In the genomic region with DNA sequence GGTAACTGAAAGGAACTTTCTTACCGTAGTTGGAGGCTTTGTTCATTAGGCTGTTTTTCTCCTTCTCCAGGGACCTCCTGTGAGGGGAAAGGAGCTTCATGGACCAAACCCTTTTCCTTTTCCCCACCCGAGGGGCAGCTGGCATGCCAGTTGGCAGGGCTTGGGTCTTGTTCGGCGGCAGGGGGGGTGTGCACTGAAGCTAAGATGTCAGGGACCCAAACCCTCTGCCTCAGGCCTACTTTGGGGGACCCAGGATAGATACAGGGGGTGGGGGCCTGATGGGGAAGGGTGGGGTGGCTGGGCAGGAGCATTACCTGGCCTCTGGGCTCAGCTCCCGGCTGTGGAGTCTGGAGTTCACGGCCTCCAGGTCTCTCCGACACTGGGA, we compare ENCODE assay signal across 14 cellular contexts.
"Had no signal": no experiment of that assay in that cellular context is flagged by ENCODE, and none has a peak within 500 bp of the region (broad histone marks: within the 10 kb centered on the region; RNA-seq: fewer than 3 reads in every experiment).

No MANE protein-coding gene starts in this region.

- H3K9me3 Mint-ChIP-seq: activated CD4-positive, alpha-beta memory T cell treated with anti-CD3 and anti-CD28 coated beads, Interleukin-2, amount 10 ng/mL, durations not matched to agents 7 days and 5 days; activated naive CD4-positive, alpha-beta T cell treated with anti-CD3 and anti-CD28 coated beads, Interleukin-2, amount 50 U/mL, for 24 hours; immature natural killer cell; stimulated activated naive CD8-positive, alpha-beta T cell treated with anti-CD3 and anti-CD28 coated beads, Interleukin-15, Interleukin-2, amounts not matched to agents 100 ng/mL and 50 ng/mL, for 24 hours; WTC11 had no signal

- H3K4me1 ChIP-seq: ascending aorta, breast epithelium had no signal

- H3K36me3 ChIP-seq: breast epithelium had no signal

- H3K4me3 ChIP-seq: ascending aorta, breast epithelium, esophagus squamous epithelium, left ventricle myocardium inferior, tibial nerve had no signal

- H3K4me3 Mint-ChIP-seq: activated CD4-positive, alpha-beta memory T cell treated with anti-CD3 and anti-CD28 coated beads, Interleukin-2, amount 10 ng/mL, durations not matched to agents 7 days and 5 days; activated CD4-positive, alpha-beta T cell treated with anti-CD3 and anti-CD28 coated beads for 36 hours; activated naive CD4-positive, alpha-beta T cell treated with anti-CD3 and anti-CD28 coated beads, Interleukin-2, amount 50 U/mL, for 24 hours; immature natural killer cell; stimulated activated naive CD8-positive, alpha-beta T cell treated with anti-CD3 and anti-CD28 coated beads, Interleukin-15, Interleukin-2, amounts not matched to agents 100 ng/mL and 50 ng/mL, for 24 hours; WTC11 had no signal

- H3K27me3 ChIP-seq: ascending aorta, breast epithelium, esophagus squamous epithelium, neutrophil, tibial nerve had no signal

- DNase-seq: cerebellar nuclear complex, cortex of kidney, esophagus squamous epithelium had no signal

- H3K9me3 ChIP-seq: ascending aorta, breast epithelium, esophagus squamous epithelium, left ventricle myocardium inferior, neutrophil, tibial nerve had no signal

- H3K27ac Mint-ChIP-seq: activated CD4-positive, alpha-beta memory T cell treated with anti-CD3 and anti-CD28 coated beads, Interleukin-2, amount 10 ng/mL, durations not matched to agents 7 days and 5 days; activated CD4-positive, alpha-beta T cell treated with anti-CD3 and anti-CD28 coated beads for 36 hours; activated naive CD4-positive, alpha-beta T cell treated with anti-CD3 and anti-CD28 coated beads, Interleukin-2, amount 50 U/mL, for 24 hours; stimulated activated naive CD8-positive, alpha-beta T cell treated with anti-CD3 and anti-CD28 coated beads, Interleukin-15, Interleukin-2, amounts not matched to agents 100 ng/mL and 50 ng/mL, for 24 hours; WTC11 had no signal

- H3K27ac ChIP-seq: ascending aorta, breast epithelium, esophagus squamous epithelium, left ventricle myocardium inferior, neutrophil, tibial nerve had no signal

- H3K27me3 Mint-ChIP-seq: activated CD4-positive, alpha-beta memory T cell treated with anti-CD3 and anti-CD28 coated beads, Interleukin-2, amount 10 ng/mL, durations not matched to agents 7 days and 5 days; activated CD4-positive, alpha-beta T cell treated with anti-CD3 and anti-CD28 coated beads for 36 hours; activated naive CD4-positive, alpha-beta T cell treated with anti-CD3 and anti-CD28 coated beads, Interleukin-2, amount 50 U/mL, for 24 hours; stimulated activated naive CD8-positive, alpha-beta T cell treated with anti-CD3 and anti-CD28 coated beads, Interleukin-15, Interleukin-2, amounts not matched to agents 100 ng/mL and 50 ng/mL, for 24 hours had no signal
